ENCODE assay signal across 1 cellular context in genomic region chr1:228093050-228093906, GRCh38.
TF ChIP-seq lines count a peak whose summit lies in the region.

No MANE protein-coding gene starts in this region.

TF ChIP-seq in K562, 482 proteins besides CTCF, POLR2A, EP300 and RAD21:
- peak; percentile 21; the same call in 1 of the 2 replicates for TF ChIP-seq RBFOX2 (IDR thresholded peaks at IDR 0.05; ENCODE audit: low read depth, low read length)
- no peak for TF ChIP-seq GATAD2A (IDR thresholded peaks at IDR 0.05)
TF ChIP-seq in K562: peak in this region for 1.
